13 cellular contexts compared by ENCODE assay signal in genomic region chr20:45898285-45898684, GRCh38.
"Had no signal": no experiment of that assay in that cellular context is flagged by ENCODE, and none has a peak within 500 bp of the region (broad histone marks: within the 10 kb centered on the region; RNA-seq: fewer than 3 reads in every experiment).

No MANE protein-coding gene starts in this region.

- H3K9me3 ChIP-seq: esophagus muscularis mucosa, gastroesophageal sphincter, heart left ventricle, left lung, tibial artery had no signal

- H3K27ac ChIP-seq: esophagus muscularis mucosa, gastroesophageal sphincter, heart left ventricle, left lung, tibial artery had no signal

- H3K4me3 ChIP-seq: esophagus muscularis mucosa, gastroesophageal sphincter, heart left ventricle, left lung, tibial artery had no signal

- H3K27me3 ChIP-seq: esophagus muscularis mucosa, gastroesophageal sphincter, heart left ventricle, left lung, tibial artery had no signal

- H3K4me1 ChIP-seq: tibial artery had no signal

- DNase-seq: activated CD4-positive, alpha-beta memory T cell treated with anti-CD3 and anti-CD28 coated beads for 36 hours; activated CD4-positive, alpha-beta T cell treated with anti-CD3 and anti-CD28 coated beads for 4 hours; activated T-cell treated with anti-CD3 and anti-CD28 coated beads for 4 hours; effector CD8-positive, alpha-beta T cell; nephron progenitor cell; nucleus accumbens; stimulated activated naive CD4-positive, alpha-beta T cell; substantia nigra; tibial artery had no signal
